Comparison of ENCODE assay signal across 26 cellular contexts in genomic region chr13:96422002-96422401, GRCh38.
"Had no signal": no experiment of that assay in that cellular context is flagged by ENCODE, and none has a peak within 500 bp of the region (broad histone marks: within the 10 kb centered on the region; RNA-seq: fewer than 3 reads in every experiment).

No MANE protein-coding gene starts in this region.

- H3K4me1 ChIP-seq: stomach, suprapubic skin, testis, thyroid gland, tibial artery, tibial nerve, transverse colon, upper lobe of left lung, upper lobe of right lung, uterus, vagina had no signal

- H3K9me3 ChIP-seq: stomach, suprapubic skin, testis, thoracic aorta, thyroid gland, tibial artery, tibial nerve, transverse colon, upper lobe of left lung, upper lobe of right lung, uterus, vagina had no signal

- H3K27me3 ChIP-seq: stomach, suprapubic skin, testis, thyroid gland, tibial artery, tibial nerve, transverse colon, upper lobe of left lung, upper lobe of right lung, uterus, vagina had no signal

- H3K4me3 ChIP-seq: stomach, suprapubic skin, testis, thoracic aorta, thyroid gland, tibial artery, tibial nerve, transverse colon, upper lobe of left lung, upper lobe of right lung, uterus, vagina had no signal

- DNase-seq: stimulated activated CD4-positive, alpha-beta T cell treated with anti-CD3 and anti-CD28 coated beads, Interleukin-2, amount 100 ng/mL, for 48 hours; stimulated activated CD4-positive, alpha-beta T cell treated with anti-CD3 and anti-CD28 coated beads, Interleukin-4, amount 100 ng/mL, for 1 hour; stimulated activated CD4-positive, alpha-beta T cell treated with anti-CD3 and anti-CD28 coated beads, Interleukin-4, amount 100 ng/mL, for 24 hours; stimulated activated CD4-positive, alpha-beta T cell treated with anti-CD3 and anti-CD28 coated beads, Interleukin-4, amount 100 ng/mL, for 4 hours; stimulated activated CD8-positive, alpha-beta memory T cell treated with anti-CD3 and anti-CD28 coated beads, Interleukin-4, amount 100 ng/mL, for 48 hours; stimulated activated naive B cell treated with anti-CD40 and anti-IgM and Interleukin-4, amounts not matched to agents 10 μg/mL and 1 μg/mL and 100 μg/mL, for 72 hours; stimulated activated naive CD4-positive, alpha-beta T cell; stimulated activated naive CD4-positive, alpha-beta T cell treated with Interleukin-2 at 50 U/mL for 16 hours; stimulated activated naive CD8-positive, alpha-beta T cell treated with anti-CD3 and anti-CD28 coated beads, Interleukin-15, amount 100 ng/mL, for 72 hours; stimulated activated naive CD8-positive, alpha-beta T cell treated with anti-CD3 and anti-CD28 coated beads, Interleukin-15, Interleukin-2, amounts not matched to agents 100 U/mL and 50 U/mL, for 24 hours; stomach; substantia nigra; testis; thyroid gland; tibial artery; transverse colon; trophoblast cell; upper lobe of left lung; upper lobe of right lung; uterus had no signal

- H3K36me3 ChIP-seq: stomach, suprapubic skin, thoracic aorta, thyroid gland, tibial artery, tibial nerve, transverse colon, upper lobe of left lung, upper lobe of right lung, uterus, vagina had no signal

- ATAC-seq: stimulated activated effector memory CD8-positive, alpha-beta T cell treated with anti-CD3 and anti-CD28 coated beads, Interleukin-12 subunit alpha, Interleukin-12 subunit beta, amount 100 ng/mL, for 72 hours; stimulated activated memory B cell treated with anti-CD40 and anti-IgM and Interleukin-4, amounts not matched to agents 10 μg/mL and 1 μg/mL and 100 μg/mL, for 72 hours; stimulated activated naive B cell treated with anti-CD40 and anti-IgM and Interleukin-4, amounts not matched to agents 10 μg/mL and 1 μg/mL and 100 μg/mL, for 72 hours; stimulated activated naive CD8-positive, alpha-beta T cell treated with anti-CD3 and anti-CD28 coated beads, Interleukin-15, amount 100 ng/mL, for 72 hours; stimulated activated naive CD8-positive, alpha-beta T cell treated with anti-CD3 and anti-CD28 coated beads, Interleukin-15, Interleukin-2, amounts not matched to agents 100 U/mL and 50 U/mL, for 24 hours; upper lobe of right lung had no signal

- H3K27ac ChIP-seq: stomach, suprapubic skin, testis, thoracic aorta, thyroid gland, tibial artery, tibial nerve, transverse colon, upper lobe of left lung, upper lobe of right lung, uterus, vagina had no signal
